In genomic region chr11:68002943-68003845, GRCh38 we compare ENCODE assay signal across 1 cellular context.
TF ChIP-seq lines count a peak whose summit lies in the region.

No MANE protein-coding gene starts in this region.

TF ChIP-seq in GM12878, 131 proteins besides CTCF, POLR2A, EP300 and RAD21 (continued from another document):
- no peak for TF ChIP-seq ASH2L (IDR thresholded peaks at IDR 0.05; ENCODE audit: borderline replicate concordance, low read depth)
- no peak for TF ChIP-seq ZNF207 (IDR thresholded peaks at IDR 0.05; ENCODE audit: borderline replicate concordance)
- no peak for TF ChIP-seq CHD1 (IDR thresholded peaks at IDR 0.05; ENCODE audit: low read depth, low read length)
- TF ChIP-seq REST (IDR thresholded peaks at IDR 0.05; ENCODE audit: low read depth, low read length) = no peak
- no peak for TF ChIP-seq E2F8 (IDR thresholded peaks at IDR 0.05; ENCODE audit: low read depth, partially characterized antibody)
- TF ChIP-seq PML (IDR thresholded peaks at IDR 0.05; ENCODE audit: low read length) = no peak
- TF ChIP-seq MYB (IDR thresholded peaks at IDR 0.05; ENCODE audit: borderline replicate concordance, low read depth, low read length) = no peak
- no peak for TF ChIP-seq BRCA1 (IDR thresholded peaks at IDR 0.05; ENCODE audit: low read depth, low read length)
- no peak for TF ChIP-seq ELK1 (IDR thresholded peaks at IDR 0.05; ENCODE audit: low read depth, low read length)
- TF ChIP-seq BHLHE40 (IDR thresholded peaks at IDR 0.05; ENCODE audit: borderline replicate concordance in 1 of 2, low read depth in 2 of 2, low read length in 1 of 2) = peak in 1 of 2 experiments; percentile 81; a peak in 3 of 4 replicates
- TF ChIP-seq MXI1 (IDR thresholded peaks at IDR 0.05; ENCODE audit: low read depth, low read length) = peak; percentile 51; the same call in 1 of the 2 replicates
- no peak for TF ChIP-seq NFYA (IDR thresholded peaks at IDR 0.05; ENCODE audit: borderline replicate concordance, low read depth, low read length)
- 0 out of 4 replicates have a peak, but pooled peaks of 1 of the 2 experiments have one; percentile 37 for TF ChIP-seq ETV6 (conservative IDR thresholded peaks at IDR 0.05 in 1 of 2, IDR thresholded peaks at IDR 0.05 in 1 of 2; ENCODE audit: borderline replicate concordance in 1 of 2, low read depth in 1 of 2)
- no peak for TF ChIP-seq HCFC1 (IDR thresholded peaks at IDR 0.05; ENCODE audit: low read length)
- TF ChIP-seq GATAD2B (conservative IDR thresholded peaks at IDR 0.05; ENCODE audit: low read depth) = 0 out of 2 replicates have a peak, but pooled peaks have one; percentile 15
- peak; percentile 52; the same call in 1 of the 2 replicates for TF ChIP-seq DPF2 (IDR thresholded peaks at IDR 0.05)
- TF ChIP-seq EGR1 (IDR thresholded peaks at IDR 0.05; ENCODE audit: borderline replicate concordance in 1 of 2, low read depth in 2 of 2, low read length in 2 of 2) = peak in 1 of 2 experiments; percentile 68; a peak in 1 of 3 replicates
- no peak for TF ChIP-seq RELA (IDR thresholded peaks at IDR 0.05; ENCODE audit: borderline replicate concordance, partially characterized antibody)
- peak; percentile 89 for TF ChIP-seq TCF12 (IDR thresholded peaks at IDR 0.05; ENCODE audit: low read depth, low read length)
- TF ChIP-seq YBX1 (IDR thresholded peaks at IDR 0.05) = no peak
- TF ChIP-seq SUZ12 (IDR thresholded peaks at IDR 0.05; ENCODE audit: unreplicated experiment) = no peak
